27 cellular contexts compared by ENCODE assay signal in genomic region chr2:121258066-121258465, GRCh38. TPM values are rescaled to one million over a fixed set of nuclear protein-coding genes. Genes with fewer than 3 reads are reported as not detected.
"Had no signal": no experiment of that assay in that cellular context is flagged by ENCODE, and none has a peak within 500 bp of the region (broad histone marks: within the 10 kb centered on the region; RNA-seq: fewer than 3 reads in every experiment).

No MANE protein-coding gene starts in this region.

- ATAC-seq: activated CD4-positive, CD25-positive, alpha-beta regulatory T cell treated with anti-CD3 and anti-CD28 coated beads, Interleukin-2, amount 50 U/mL, for 24 hours; activated CD8-positive, alpha-beta T cell treated with anti-CD3 and anti-CD28 coated beads for 36 hours had no signal

- H3K9me3 Mint-ChIP-seq: activated CD8-positive, alpha-beta T cell treated with anti-CD3 and anti-CD28 coated beads for 36 hours; activated T-helper 2 cell treated with anti-CD3 and anti-CD28 coated beads, Interferon-gamma antibody, Interleukin-2, Interleukin-4, amounts not matched to agents 10 μg/mL and 5 μg/mL and 100 μg/mL, durations not matched to agents 14 hours and 24 hours and 36 hours had no signal

- H3K36me3 ChIP-seq: breast epithelium, SJCRH30 had no signal

- H3K9me3 ChIP-seq: breast epithelium, SJCRH30, SK-N-SH had no signal

- H3K36me3 Mint-ChIP-seq: activated naive CD4-positive, alpha-beta T cell treated with anti-CD3 and anti-CD28 coated beads, Interleukin-2, amount 50 U/mL, for 24 hours had no signal

- H3K4me1 Mint-ChIP-seq: activated naive CD4-positive, alpha-beta T cell treated with anti-CD3 and anti-CD28 coated beads, Interleukin-2, amount 50 U/mL, for 24 hours had no signal

- H3K4me2 ChIP-seq: SK-N-SH had no signal

- H3K9me2 ChIP-seq: SK-N-SH had no signal

- H3K4me3 ChIP-seq: breast epithelium, SJCRH30 had no signal

- H3K4me3 Mint-ChIP-seq: activated CD8-positive, alpha-beta T cell treated with anti-CD3 and anti-CD28 coated beads for 36 hours; activated naive CD4-positive, alpha-beta T cell treated with anti-CD3 and anti-CD28 coated beads, Interleukin-2, amount 50 U/mL, for 24 hours; activated T-cell treated with anti-CD3 and anti-CD28 coated beads, Interleukin-2, amount 50 U/mL, for 72 hours had no signal

- DNase-seq: activated CD4-positive, alpha-beta T cell treated with anti-CD3 and anti-CD28 coated beads for 4 hours; activated CD8-positive, alpha-beta memory T cell treated with anti-CD3 and anti-CD28 coated beads, Interleukin-2, amount 50 U/mL, for 4 hours; activated CD8-positive, alpha-beta T cell treated with anti-CD3 and anti-CD28 coated beads for 36 hours; activated naive CD4-positive, alpha-beta T cell; activated T-cell treated with anti-CD3 and anti-CD28 coated beads, Interleukin-2, amount 50 U/mL, for 72 hours; central memory CD4-positive, alpha-beta T cell; Kasumi-1; KBM-7; MV-4-11; NCI-H1092 treated with DMSO at 0.1 percent for 48 hours; NCI-H1417 treated with DMSO at 0.1 percent for 48 hours; NCI-H1694; NCI-H2029; NCI-H2107; NCI-H2171 treated with DMSO at 0.1 percent for 48 hours; NCI-H226; NCI-H526; NCI-H82; Right ventricle myocardium superior; SJCRH30; SK-N-SH; T-helper 1 cell had no signal

- H3K27me3 ChIP-seq: breast epithelium, SJCRH30 had no signal

- H3K4me1 ChIP-seq: breast epithelium had no signal

- H3K27ac ChIP-seq: breast epithelium, SJCRH30 had no signal

- H3K27ac Mint-ChIP-seq: activated CD8-positive, alpha-beta T cell treated with anti-CD3 and anti-CD28 coated beads for 36 hours; activated naive CD4-positive, alpha-beta T cell treated with anti-CD3 and anti-CD28 coated beads, Interleukin-2, amount 50 U/mL, for 24 hours; activated T-cell treated with anti-CD3 and anti-CD28 coated beads, Interleukin-2, amount 50 U/mL, for 72 hours; activated T-helper 2 cell treated with anti-CD3 and anti-CD28 coated beads, Interferon-gamma antibody, Interleukin-2, Interleukin-4, amounts not matched to agents 10 μg/mL and 5 μg/mL and 100 μg/mL, durations not matched to agents 14 hours and 24 hours and 36 hours had no signal

RNA-seq across cellular contexts. Expression of gene TFCP2L1, which starts 26.9 kb away (rescaled TPM):
- total RNA-seq: activated T-helper 2 cell treated with anti-CD3 and anti-CD28 coated beads, Interferon-gamma antibody, Interleukin-2, Interleukin-4, amounts not matched to agents 10 μg/mL and 5 μg/mL and 100 μg/mL, durations not matched to agents 14 hours and 24 hours and 36 hours; RPMI7951 had no signal
- polyA plus RNA-seq: SK-N-SH had no signal
